In genomic region chr11:46277623-46278386, GRCh38 we compare ENCODE assay signal across 8 cellular contexts. TPM values are rescaled to one million over a fixed set of nuclear protein-coding genes. Genes with fewer than 3 reads are reported as not detected.
A peak's percentile ranks its signal among the peaks of the same experiment; 100 is the strongest.
DNase-seq lines count a peak whose midpoint lies in the region; ATAC-seq and TF ChIP-seq lines count a peak whose summit lies in the region.

CREB3L1 (plus strand) TSS chr11:46277662; CDS start chr11:46278112, 450 bp downstream.

- intact Hi-C loops in Right ventricle myocardium inferior (cut with DNase I) (loop anchor here (2.0 kb wide), 2 partner anchors 19 to 39 kb away; no protein-coding TSS in a partner anchor), cardiac septum (cut with DNase I) (loop anchor here (2.0 to 5.0 kb wide), 2 partner anchors 19 to 36 kb away; no protein-coding TSS in a partner anchor), adrenal gland (cut with DNase I) (no loop called here), tibial artery (cut with DNase I; ENCODE audit: low total_unique reads) (no loop called here)

- H3K27ac ChIP-seq in adrenal gland: peak within 1 kb of the TSS in 4 of 5 donors; percentile 16 to 85 (median 66)
- peak within 1 kb of the TSS; percentile 29 to 36 for H3K27ac ChIP-seq in tibial artery

- ATAC-seq in Right ventricle myocardium inferior: no peak
- no peak for ATAC-seq in HG02759 (IDR thresholded peaks at IDR 0.05; ENCODE audit: unreplicated experiment)

- H3K27me3 ChIP-seq in adrenal gland (no peaks in the 10 kb centered on the region), kidney epithelial cell (ENCODE audit: control insufficient read depth, insufficient read depth, low read length) (no peaks in the 10 kb centered on the region), tibial artery (peaks cover 4 to 44% of the 10 kb centered on the region in 2 donors)

- TF ChIP-seq CTCF in adrenal gland (IDR thresholded peaks at IDR 0.05) (no peak), kidney epithelial cell (IDR thresholded peaks at IDR 0.05; ENCODE audit: insufficient read depth, low read length, poor library complexity, severe bottlenecking) (no peak), tibial artery (IDR thresholded peaks at IDR 0.05) (no peak)

- H3K9me3 ChIP-seq in adrenal gland (replicated peaks in 1 of 3) (no peaks in the 10 kb centered on the region), tibial artery (no peaks in the 10 kb centered on the region)

- H3K4me3 ChIP-seq in adrenal gland: peak within 1 kb of the TSS; percentile 36 to 85 (median 70)
- peak within 1 kb of the TSS; percentile 57 for H3K4me3 ChIP-seq in kidney epithelial cell (ENCODE audit: low read depth, low read length)
- H3K4me3 ChIP-seq in tibial artery: peak within 1 kb of the TSS; percentile 46

- TF ChIP-seq POLR2A in adrenal gland (IDR thresholded peaks at IDR 0.05): peak in 1 of 2 donors; percentile 81

- no peaks in the 10 kb centered on the region for H3K36me3 ChIP-seq in adrenal gland (replicated peaks in 1 of 2)
- H3K36me3 ChIP-seq in kidney epithelial cell (ENCODE audit: control insufficient read depth, insufficient read depth, low read length): no peaks in the 10 kb centered on the region
- no peaks in the 10 kb centered on the region for H3K36me3 ChIP-seq in tibial artery

- DNase-seq in Right ventricle myocardium inferior (ENCODE audit: missing footprints): no peak
- DNase-seq in cardiac septum (ENCODE audit: low spot score): no peak
- peak in 6 of 7 donors; percentile 23 to 90 (median 80) for DNase-seq in adrenal gland
- no peak for DNase-seq in kidney epithelial cell (ENCODE audit: low read depth)
- DNase-seq in tibial artery: no peak
- no peak for DNase-seq in T-helper 1 cell
- no peak for DNase-seq in activated effector memory CD4-positive, alpha-beta T cell treated with anti-CD3 and anti-CD28 coated beads, Interleukin-2, amount 50 U/mL, for 16 hours

- WGBS in adrenal gland, 4 donors: 0 to 3% (median 1%) methylated on average over 27 to 61 of the region's 61 CpGs

- peaks cover 27 to 44% of the 10 kb centered on the region in 2 donors for H3K4me1 ChIP-seq in adrenal gland (replicated peaks in 1 of 2)
- H3K4me1 ChIP-seq in tibial artery: peaks cover 4 to 53% (median 41%) of the 10 kb centered on the region in 4 donors

RNA-seq across cellular contexts. Expression of gene CREB3L1, which starts in this region (rescaled TPM):
- total RNA-seq in Right ventricle myocardium inferior: 64.1 TPM
- total RNA-seq in cardiac septum: 8.6 TPM
- 10 to 100 TPM in 7 of 8 donors, 1 to 10 TPM in 1; 9.5 to 31.7 (median 18.7) TPM for total RNA-seq in adrenal gland
- polyA plus RNA-seq in adrenal gland: 10 to 100 TPM; 28.5 to 31.5 (median 29.0) TPM
- total RNA-seq in kidney epithelial cell: 3.2 and 4.5 TPM in 2 replicates

Comparison
In these comparisons a context has a peak if more than half of its experiments do, and no peak if none do; other contexts are left out.
1. DNase-seq: peak in adrenal gland (6 of 7); none in Right ventricle myocardium inferior (single experiment), cardiac septum (single experiment), kidney epithelial cell (single experiment), tibial artery (0 of 2), T-helper 1 cell (0 of 5) and activated effector memory CD4-positive, alpha-beta T cell treated with anti-CD3 and anti-CD28 coated beads, Interleukin-2, amount 50 U/mL, for 16 hours (single experiment).
2. intact Hi-C loops: an anchor here in Right ventricle myocardium inferior (2.0 kb wide) and cardiac septum (2.0 to 5.0 kb wide); none called in adrenal gland and tibial artery.
3. Peak in every context shown above with its lines, with median percentiles within 50 percentile points of each other: H3K4me3 ChIP-seq.